Comparison of ENCODE assay signal across 8 cellular contexts in the genomic region with DNA sequence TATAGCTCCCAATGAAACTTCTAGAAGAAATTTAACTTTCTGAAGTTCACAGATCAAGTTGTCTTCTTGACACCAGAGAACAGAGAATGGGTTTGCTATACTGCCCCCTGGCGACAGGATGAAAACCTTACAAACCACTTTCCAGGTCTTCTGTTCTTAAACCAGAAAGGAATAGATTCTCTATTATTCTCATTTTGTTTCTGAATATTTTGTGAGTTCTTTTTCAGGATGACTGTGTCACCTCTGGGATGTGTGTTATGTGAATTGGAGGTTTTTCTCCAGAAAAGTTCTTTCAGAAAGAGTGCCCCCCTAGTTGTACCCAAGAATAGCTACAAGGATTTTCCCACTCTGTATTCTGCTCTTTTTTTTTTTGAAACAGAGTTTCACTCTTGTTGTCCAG. TPM values are rescaled to one million over a fixed set of nuclear protein-coding genes. Genes with fewer than 3 reads are reported as not detected.
A peak's percentile ranks its signal among the peaks of the same experiment; 100 is the strongest.
DNase-seq lines count a peak whose midpoint lies in the region; ATAC-seq and TF ChIP-seq lines count a peak whose summit lies in the region.

No MANE protein-coding gene starts in this region.

- no peaks in the 10 kb centered on the region for H3K9me3 ChIP-seq in GM23248 (ENCODE audit: low read depth)

- TF ChIP-seq CTCF in astrocyte of the spinal cord (IDR thresholded peaks at IDR 0.05; ENCODE audit: low read depth, low read length), result peak; percentile 64

- DNase-seq in Ammon's horn (ENCODE audit: low spot score) (peak; percentile 61), GM23248 (peak; percentile 57), SK-MEL-5 (ENCODE audit: low read depth, low spot score) (peak; percentile 80), astrocyte of the spinal cord (ENCODE audit: low read depth, low spot score) (peak; percentile 50), left kidney (ENCODE audit: low read depth, low spot score) (peak; percentile 76), NK-92 (lab: John Stamatoyannopoulos, UW; ENCODE audit: unreplicated experiment) (no peak)
- peak; percentile 9 to 21 for DNase-seq in stimulated activated CD8-positive, alpha-beta memory T cell treated with anti-CD3 and anti-CD28 coated beads, Interleukin-7, amount 100 ng/mL, for 48 hours (ENCODE audit: extremely low read depth in 1 of 2, low read depth in 1 of 2)

- no peaks in the 10 kb centered on the region for H3K4me1 ChIP-seq in GM23248 (ENCODE audit: insufficient read depth)

- H3K4me2 ChIP-seq in GM23248 (ENCODE audit: unreplicated experiment), result no peak overlapping the region

- no peaks in the 10 kb centered on the region for H3K9me2 ChIP-seq in GM23248 (ENCODE audit: insufficient read depth)

- H3K4me3 ChIP-seq in GM23248 (no peak overlapping the region), astrocyte of the spinal cord (ENCODE audit: low read depth, low read length) (no peak overlapping the region)

- H3K36me3 ChIP-seq in GM23248 (ENCODE audit: low read depth), result peaks cover 11% of the 10 kb centered on the region; the same call in 1 of the 2 replicates

- no peaks in the 10 kb centered on the region for H4K20me1 ChIP-seq in GM23248 (ENCODE audit: insufficient read depth)

- no peaks in the 10 kb centered on the region for H3K27me3 ChIP-seq in GM23248 (replicated peaks; ENCODE audit: insufficient read depth)

- WGBS in GM23248 (ENCODE audit: low coverage in 1 of 2, low lambda C conversion rate in 2 of 2, missing lambda C conversion rate in 2 of 2), 2 experiments, result 3 to 5% methylated on average over 1 of the region's 1 CpG

- no peak overlapping the region for H3K9ac ChIP-seq in GM23248

- no peak for ATAC-seq in HG02981 (IDR thresholded peaks at IDR 0.05; ENCODE audit: unreplicated experiment)

- in situ Hi-C loops in GM23248 (cut with MboI) (no loop called here), SK-MEL-5 (cut with HindIII; ENCODE audit: low pct_unique_long_range_greater_than_20kb, low sequenced_read_pairs) (no loop called here), astrocyte of the spinal cord (cut with HindIII; ENCODE audit: low sequenced_read_pairs) (no loop called here)

- H3F3A ChIP-seq in GM23248 (ENCODE audit: insufficient read depth), result peaks cover 8% of the 10 kb centered on the region

- H3K27ac ChIP-seq in GM23248, result no peak overlapping the region

- H2AFZ ChIP-seq in GM23248, result no peak overlapping the region

- no peaks in the 10 kb centered on the region for H3K79me2 ChIP-seq in GM23248 (ENCODE audit: insufficient read depth)

RNA-seq across cellular contexts. Expression of gene IFT22, which starts 6.3 kb away (rescaled TPM):
- total RNA-seq in GM23248 (2014; rRNA removed; shearing (Covaris generic)), result 40.1 and 51.9 TPM in 2 replicates
- 52.1 and 59.8 TPM in 2 replicates for polyA plus RNA-seq in GM23248 (2016; fragmentation: Nextera tagmentation; extraction: Ambion mirVana)
- total RNA-seq in SK-MEL-5 (2014; rRNA removed; shearing (Covaris generic)), result 28.9 and 32.5 TPM in 2 replicates
- polyA plus RNA-seq in SK-MEL-5 (2015; cell fraction: cytosol; rRNA removed), result 19.4 and 22.9 TPM in 2 replicates
- polyA plus RNA-seq in SK-MEL-5 (2015; cell fraction: nucleus; rRNA removed), result 11.6 and 12.1 TPM in 2 replicates

RNA-seq across cellular contexts. Expression of gene COL26A1, which starts 47.3 kb away (rescaled TPM):
- 1.6 TPM in 1 of 2 replicates, not detected in the other for total RNA-seq in GM23248 (2014; rRNA removed; shearing (Covaris generic))
- polyA plus RNA-seq in GM23248 (2016; fragmentation: Nextera tagmentation; extraction: Ambion mirVana), result not detected in 2 replicates
- total RNA-seq in SK-MEL-5 (2014; rRNA removed; shearing (Covaris generic)), result 0.18 and 0.85 TPM in 2 replicates
- 0.56 and 0.70 TPM in 2 replicates for polyA plus RNA-seq in SK-MEL-5 (2015; cell fraction: cytosol; rRNA removed)
- polyA plus RNA-seq in SK-MEL-5 (2015; cell fraction: nucleus; rRNA removed), result 0.90 and 5.9 TPM in 2 replicates
